ENCODE assay signal across 11 cellular contexts in the genomic region with DNA sequence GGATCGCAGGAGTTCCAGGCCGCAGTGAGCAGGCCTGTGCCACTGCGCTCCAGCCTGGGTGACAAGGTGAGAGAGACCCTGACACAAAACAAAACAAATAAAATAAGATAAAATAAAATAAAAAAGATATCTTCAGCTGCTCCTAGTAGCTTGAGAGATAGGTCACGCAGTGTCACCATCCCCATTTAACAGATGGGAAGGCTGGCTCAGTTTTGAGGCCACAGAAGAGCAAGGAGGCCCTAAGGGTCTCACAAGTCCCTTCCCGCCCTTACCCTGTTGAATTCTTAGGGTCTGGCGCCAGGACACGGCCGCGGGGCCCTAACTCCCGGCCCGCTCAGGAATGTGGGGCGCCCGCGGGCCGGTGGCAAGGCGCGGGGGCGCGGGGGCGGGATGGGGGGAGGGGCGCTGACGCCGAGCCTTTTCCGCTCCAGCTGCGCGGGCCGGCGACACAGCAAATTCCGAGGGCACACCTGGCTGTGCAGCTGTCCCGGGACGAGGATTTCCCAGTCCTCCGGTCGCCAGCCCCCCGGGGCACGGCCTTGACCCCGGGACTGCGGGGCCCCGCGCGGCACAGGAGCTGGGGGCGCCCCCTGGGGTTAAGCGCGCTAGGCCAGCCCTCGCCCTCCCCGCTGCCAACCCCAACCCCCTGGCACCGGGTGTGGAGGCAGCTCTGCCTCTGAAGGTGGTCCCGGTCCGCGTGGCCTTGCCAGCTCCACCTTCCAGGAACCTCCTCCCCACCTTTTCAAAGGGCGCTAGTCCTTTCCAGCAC. TPM values are rescaled to one million over a fixed set of nuclear protein-coding genes. Genes with fewer than 3 reads are reported as not detected.
DNase-seq lines count a peak whose midpoint lies in the region; ATAC-seq and FAIRE-seq lines count a peak whose summit lies in the region.
"Had no signal": no experiment of that assay in that cellular context is flagged by ENCODE, and none has a peak within 500 bp of the region (broad histone marks: within the 10 kb centered on the region; RNA-seq: fewer than 3 reads in every experiment).

No MANE protein-coding gene starts in this region.

- H3K4me1 Mint-ChIP-seq in activated naive CD4-positive, alpha-beta T cell treated with anti-CD3 and anti-CD28 coated beads for 36 hours (ENCODE audit: low read depth) = no peaks in the 10 kb centered on the region

- H3K27ac ChIP-seq in HUES64 (ENCODE audit: low read depth, low read length) = peak overlapping the region; percentile 45; the same call in 1 of the 2 replicates
- H3K27ac ChIP-seq in iPS DF 6.9 (ENCODE audit: low read length) = no peak overlapping the region
- H3K27ac ChIP-seq: WERI-Rb-1 had no signal

- H3K36me3 ChIP-seq in HUES64 (ENCODE audit: insufficient read depth, low read length) = no peaks in the 10 kb centered on the region
- no peaks in the 10 kb centered on the region for H3K36me3 ChIP-seq in iPS DF 6.9 (ENCODE audit: control insufficient read depth, insufficient read depth, low read length)
- H3K36me3 ChIP-seq: WERI-Rb-1 had no signal

- peak overlapping the region; percentile 49; the same call in 1 of the 2 replicates for H3K9ac ChIP-seq in HUES64 (ENCODE audit: low read depth, low read length)

- DNase-seq in activated naive CD4-positive, alpha-beta T cell treated with anti-CD3 and anti-CD28 coated beads for 36 hours = peak; percentile 23
- DNase-seq in iPS DF 6.9 (ENCODE audit: low read depth, low spot score) = no peak
- DNase-seq in stimulated activated CD8-positive, alpha-beta memory T cell treated with anti-CD3 and anti-CD28 coated beads, Interleukin-15, amount 100 ng/mL, for 48 hours (ENCODE audit: low read depth in 2 of 2) = peak; percentile 10 to 18
- no peak for DNase-seq in GM19239 (ENCODE audit: insufficient read length, low spot score)
- DNase-seq in NCI-H1048 (lab: John Stamatoyannopoulos, UW) = no peak
- DNase-seq in NCI-H510A treated with DMSO at 0.1 percent for 48 hours (lab: John Stamatoyannopoulos, UW) = no peak
- DNase-seq: WERI-Rb-1 had no signal

- WGBS in HUES64 = 16% methylated on average over 50 of the region's 50 CpGs
- no CpG with 5 or more reads among the region's 50 CpGs for WGBS in iPS DF 6.9 (ENCODE audit: insufficient coverage, insufficient read length)

- H3K4me3 Mint-ChIP-seq in activated naive CD4-positive, alpha-beta T cell treated with anti-CD3 and anti-CD28 coated beads for 36 hours = peak overlapping the region; percentile 18

- ATAC-seq in GM18907 (IDR thresholded peaks at IDR 0.05; ENCODE audit: unreplicated experiment) = no peak

- no peak overlapping the region for H3K27ac Mint-ChIP-seq in activated naive CD4-positive, alpha-beta T cell treated with anti-CD3 and anti-CD28 coated beads for 36 hours

- H3K9me3 ChIP-seq in HUES64 (ENCODE audit: insufficient read depth, low read depth, low read length) (no peaks in the 10 kb centered on the region), iPS DF 6.9 (ENCODE audit: control insufficient read depth, insufficient read depth, low read length) (no peaks in the 10 kb centered on the region)

- H3K4me3 ChIP-seq in HUES64 (ENCODE audit: low read length) (peak overlapping the region; percentile 41), iPS DF 6.9 (ENCODE audit: low read length) (peak overlapping the region; percentile 27; the same call in 1 of the 2 replicates)

- no peaks in the 10 kb centered on the region for H3K27me3 ChIP-seq in HUES64 (ENCODE audit: insufficient read depth, low read length)
- H3K27me3 ChIP-seq in iPS DF 6.9 (ENCODE audit: control insufficient read depth, insufficient read depth, low read length) = no peaks in the 10 kb centered on the region

- CTCF ChIA-PET in activated naive CD4-positive, alpha-beta T cell treated with anti-CD3 and anti-CD28 coated beads for 36 hours (lab: Charles Lee) = interaction anchor here (1.0 to 3.6 kb wide), 4 partner anchors 8 to 284 kb away, joined by 3 to 20 read pairs (median 4); a partner anchor contains a TSS

- intact Hi-C loops in activated naive CD4-positive, alpha-beta T cell treated with anti-CD3 and anti-CD28 coated beads for 36 hours (cut with micrococcal nuclease) = no loop called here

- no peaks in the 10 kb centered on the region for H3K9me3 Mint-ChIP-seq in activated naive CD4-positive, alpha-beta T cell treated with anti-CD3 and anti-CD28 coated beads for 36 hours

- H3K27me3 Mint-ChIP-seq in activated naive CD4-positive, alpha-beta T cell treated with anti-CD3 and anti-CD28 coated beads for 36 hours (ENCODE audit: low read depth) = no peaks in the 10 kb centered on the region

- H3K4me1 ChIP-seq in HUES64 (ENCODE audit: insufficient read depth, low read length) = peaks cover 9% of the 10 kb centered on the region; the same call in 1 of the 2 replicates
- H3K4me1 ChIP-seq in iPS DF 6.9 (ENCODE audit: control insufficient read depth, insufficient read depth, low read length) = peaks cover 6% of the 10 kb centered on the region

- no peak for FAIRE-seq in GM19239 (lab: Jason Lieb, UNC)
- FAIRE-seq: frontal cortex had no signal

- H3K36me3 Mint-ChIP-seq in activated naive CD4-positive, alpha-beta T cell treated with anti-CD3 and anti-CD28 coated beads for 36 hours (ENCODE audit: low read depth) = no peaks in the 10 kb centered on the region

RNA-seq across cellular contexts. Expression of a gene that starts 10.3 kb away (rescaled TPM):
- not detected for polyA plus RNA-seq in HUES64 (2013, experiment 1 of 2)
- polyA plus RNA-seq in HUES64 (2013, experiment 2 of 2) = not detected
- total RNA-seq in activated naive CD4-positive, alpha-beta T cell treated with anti-CD3 and anti-CD28 coated beads for 36 hours = not detected
- total RNA-seq: frontal cortex, LHCN-M2 had no signal

RNA-seq across cellular contexts. Expression of a gene that starts 15.6 kb away (rescaled TPM):
- polyA plus RNA-seq in HUES64 (2013, experiment 1 of 2) = 1.3 TPM
- polyA plus RNA-seq in HUES64 (2013, experiment 2 of 2) = 1.6 TPM
- 1 to 10 TPM; 1.7 to 2.1 TPM for total RNA-seq in activated naive CD4-positive, alpha-beta T cell treated with anti-CD3 and anti-CD28 coated beads for 36 hours

RNA-seq across cellular contexts. Expression of a gene that starts 28.9 kb away (rescaled TPM):
- 0.95 TPM for polyA plus RNA-seq in HUES64 (2013, experiment 1 of 2)
- 0.70 TPM for polyA plus RNA-seq in HUES64 (2013, experiment 2 of 2)
- not detected for total RNA-seq in activated naive CD4-positive, alpha-beta T cell treated with anti-CD3 and anti-CD28 coated beads for 36 hours
- total RNA-seq: frontal cortex, LHCN-M2 had no signal

Comparison
In these comparisons a context has a peak if more than half of its experiments do, and no peak if none do; other contexts are left out.
1. DNase-seq: peak in activated naive CD4-positive, alpha-beta T cell treated with anti-CD3 and anti-CD28 coated beads for 36 hours (single experiment) and stimulated activated CD8-positive, alpha-beta memory T cell treated with anti-CD3 and anti-CD28 coated beads, Interleukin-15, amount 100 ng/mL, for 48 hours (2 of 2); none in iPS DF 6.9 (single experiment), GM19239 (single experiment), NCI-H1048 (single experiment) and NCI-H510A treated with DMSO at 0.1 percent for 48 hours (single experiment).